ENCODE assay signal across 8 cellular contexts in the genomic region with DNA sequence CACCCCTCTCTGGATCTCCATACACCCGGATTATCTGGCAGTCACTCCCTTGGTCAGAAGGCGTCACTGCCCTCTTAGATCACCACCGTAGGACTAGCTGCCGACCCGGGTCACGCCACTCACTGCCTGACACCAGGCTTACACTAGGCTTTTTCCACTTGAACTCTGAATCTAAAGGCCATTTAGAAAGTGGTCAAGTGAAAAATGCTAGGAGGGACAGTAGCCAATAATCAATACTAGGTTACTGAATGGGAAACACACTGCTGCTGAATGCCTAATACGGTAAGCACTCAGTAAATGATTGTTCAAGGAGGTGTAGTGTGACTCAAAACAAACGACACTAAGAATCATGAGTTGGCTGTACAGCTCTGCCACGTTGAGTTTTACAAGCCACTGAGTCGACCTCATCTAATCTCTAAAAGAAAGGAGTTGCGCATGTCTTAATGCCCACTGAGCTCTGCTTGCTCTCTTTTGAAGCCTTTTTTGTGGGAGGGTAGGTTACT. TPM values are rescaled to one million over a fixed set of nuclear protein-coding genes. Genes with fewer than 3 reads are reported as not detected.
A peak's percentile ranks its signal among the peaks of the same experiment; 100 is the strongest.
DNase-seq lines count a peak whose midpoint lies in the region; ATAC-seq, FAIRE-seq and TF ChIP-seq lines count a peak whose summit lies in the region.

No MANE protein-coding gene starts in this region.

- H3K36me3 ChIP-seq in CD4-positive, CD25-positive, alpha-beta regulatory T cell (ENCODE audit: control insufficient read depth, insufficient read depth, low read length), result no peaks in the 10 kb centered on the region
- peaks cover 6% of the 10 kb centered on the region for H3K36me3 ChIP-seq in PC-9 (ENCODE audit: low read depth)
- H3K36me3 ChIP-seq in mesendoderm (ENCODE audit: control insufficient read depth, insufficient read depth, low read length), result no peaks in the 10 kb centered on the region

- no peaks in the 10 kb centered on the region for H3K9me3 ChIP-seq in CD4-positive, CD25-positive, alpha-beta regulatory T cell (ENCODE audit: control insufficient read depth in 2 of 2, low read length in 2 of 2)
- H3K9me3 ChIP-seq in PC-9 (ENCODE audit: insufficient read depth, low read depth), result no peaks in the 10 kb centered on the region

- peaks cover 27 to 49% (median 36%) of the 10 kb centered on the region in 4 donors for H3K4me1 Mint-ChIP-seq in CD4-positive, CD25-positive, alpha-beta regulatory T cell
- H3K4me1 Mint-ChIP-seq in dendritic cell treated with granulocyte-macrophage colony-stimulating factor and Interleukin-4, amounts not matched to agents 40 ng/mL and 50 ng/mL, for 4 days (ENCODE audit: low read depth), result peaks cover 38% of the 10 kb centered on the region

- ATAC-seq in CD4-positive, CD25-positive, alpha-beta regulatory T cell (ENCODE audit: low read depth in 2 of 2), result no peak
- peak; percentile 36 for ATAC-seq in GM18858 (IDR thresholded peaks at IDR 0.05; ENCODE audit: unreplicated experiment)
- peak; percentile 41 for ATAC-seq in HG03060 (IDR thresholded peaks at IDR 0.05; ENCODE audit: low read depth, unreplicated experiment)

- peak overlapping the region; percentile 48 for H3K9ac ChIP-seq in mesendoderm (ENCODE audit: low read length)

- no peak overlapping the region for H2BK15ac ChIP-seq in mesendoderm (replicated peaks; ENCODE audit: low read depth)

- peaks cover 4% of the 10 kb centered on the region for H3K79me1 ChIP-seq in mesendoderm (ENCODE audit: low read length)

- peak overlapping the region; percentile 98 to 99 (median 99) for H3K27ac Mint-ChIP-seq in CD4-positive, CD25-positive, alpha-beta regulatory T cell
- H3K27ac Mint-ChIP-seq in dendritic cell treated with granulocyte-macrophage colony-stimulating factor and Interleukin-4, amounts not matched to agents 40 ng/mL and 50 ng/mL, for 4 days, result peak overlapping the region; percentile 96

- H4K20me1 ChIP-seq in PC-9 (ENCODE audit: insufficient read depth), result peaks cover 6% of the 10 kb centered on the region

- H3K36me3 Mint-ChIP-seq in CD4-positive, CD25-positive, alpha-beta regulatory T cell, result peaks cover 7% of the 10 kb centered on the region
- H3K36me3 Mint-ChIP-seq in dendritic cell treated with granulocyte-macrophage colony-stimulating factor and Interleukin-4, amounts not matched to agents 40 ng/mL and 50 ng/mL, for 4 days (ENCODE audit: low read depth), result peaks cover 23% of the 10 kb centered on the region

- peak overlapping the region; percentile 79 for H3K4me2 ChIP-seq in PC-9
- peak overlapping the region; percentile 26 for H3K4me2 ChIP-seq in mesendoderm (ENCODE audit: low read length)

- POLR2A ChIA-PET in PC-9 (lab: Charles Lee; ENCODE audit: unreplicated experiment), result interaction anchor here (0.6 kb wide), 1 partner anchor 66 kb away, joined by 3 read pairs; no protein-coding TSS in a partner anchor

- no peaks in the 10 kb centered on the region for H3K27me3 ChIP-seq in CD4-positive, CD25-positive, alpha-beta regulatory T cell (ENCODE audit: control insufficient read depth, insufficient read depth, low read length)
- no peaks in the 10 kb centered on the region for H3K27me3 ChIP-seq in PC-9 (ENCODE audit: insufficient read depth, low read depth)
- H3K27me3 ChIP-seq in mesendoderm (ENCODE audit: insufficient read depth, low read length, poor library complexity), result no peaks in the 10 kb centered on the region

- H3K79me2 ChIP-seq in PC-9 (ENCODE audit: low read depth) (peaks cover 41% of the 10 kb centered on the region), mesendoderm (ENCODE audit: control insufficient read depth, insufficient read depth, low read length) (peaks cover 22% of the 10 kb centered on the region)

- FAIRE-seq in urothelium cell line (lab: Jason Lieb, UNC), result no peak

- peaks cover 15% of the 10 kb centered on the region for H3F3A ChIP-seq in PC-9 (ENCODE audit: insufficient read depth, low read depth)

- H3K27me3 Mint-ChIP-seq in CD4-positive, CD25-positive, alpha-beta regulatory T cell, result no peaks in the 10 kb centered on the region
- no peaks in the 10 kb centered on the region for H3K27me3 Mint-ChIP-seq in dendritic cell treated with granulocyte-macrophage colony-stimulating factor and Interleukin-4, amounts not matched to agents 40 ng/mL and 50 ng/mL, for 4 days

- intact Hi-C loops in PC-9 (cut with micrococcal nuclease; ENCODE audit: unreplicated experiment), result loop anchor here (2.0 to 10.0 kb wide), 3 partner anchors 817 to 1264 kb away; partner anchors contain the start of genes PGM3, PRSS35, RWDD2A and UBE3D
- intact Hi-C loops in dendritic cell treated with granulocyte-macrophage colony-stimulating factor and Interleukin-4, amounts not matched to agents 40 ng/mL and 50 ng/mL, for 4 days (cut with micrococcal nuclease), result loop anchor here (5.0 to 10.0 kb wide), 3 partner anchors 944 to 1617 kb away; partner anchors contain the start of genes ME1, PGM3 and RWDD2A

- H3K4me3 ChIP-seq in CD4-positive, CD25-positive, alpha-beta regulatory T cell (ENCODE audit: low read depth, low read length), result peak overlapping the region; percentile 94
- peak overlapping the region; percentile 90; the same call in 1 of the 2 replicates for H3K4me3 ChIP-seq in PC-9
- H3K4me3 ChIP-seq in mesendoderm (ENCODE audit: low read length), result peak overlapping the region; percentile 0

- no CpG with 5 or more reads among the region's 11 CpGs for WGBS in mesendoderm (ENCODE audit: extremely low coverage, insufficient coverage, low lambda C conversion rate)

- peaks cover 0 to 2% (median 0%) of the 10 kb centered on the region in 7 donors for H3K9me3 Mint-ChIP-seq in CD4-positive, CD25-positive, alpha-beta regulatory T cell
- H3K9me3 Mint-ChIP-seq in dendritic cell treated with granulocyte-macrophage colony-stimulating factor and Interleukin-4, amounts not matched to agents 40 ng/mL and 50 ng/mL, for 4 days, result no peaks in the 10 kb centered on the region

- BruUV-seq in PC-9 (replicated peaks; lab: Mats Ljungman, UMichigan), result TSS peak; percentile 91

- H3K18ac ChIP-seq in mesendoderm (ENCODE audit: low read length), result peak overlapping the region; percentile 11

- no peak for TF ChIP-seq CTCF in PC-9 (conservative IDR thresholded peaks at IDR 0.05)

- peaks cover 38% of the 10 kb centered on the region for H3K4me1 ChIP-seq in CD4-positive, CD25-positive, alpha-beta regulatory T cell (ENCODE audit: control insufficient read depth, insufficient read depth, low read length, poor library complexity, severe bottlenecking)
- H3K4me1 ChIP-seq in PC-9 (replicated peaks; ENCODE audit: insufficient read depth) (peaks cover 19% of the 10 kb centered on the region), mesendoderm (ENCODE audit: control insufficient read depth, low read depth, low read length) (peaks cover 5% of the 10 kb centered on the region)

- peak overlapping the region; percentile 97 to 99 (median 98) for H3K4me3 Mint-ChIP-seq in CD4-positive, CD25-positive, alpha-beta regulatory T cell
- H3K4me3 Mint-ChIP-seq in dendritic cell treated with granulocyte-macrophage colony-stimulating factor and Interleukin-4, amounts not matched to agents 40 ng/mL and 50 ng/mL, for 4 days, result peak overlapping the region; percentile 87

- peak overlapping the region; percentile 78 for H3K27ac ChIP-seq in CD4-positive, CD25-positive, alpha-beta regulatory T cell (ENCODE audit: insufficient read depth, low read length, poor library complexity, severe bottlenecking)
- peak overlapping the region; percentile 89 for H3K27ac ChIP-seq in PC-9
- H3K27ac ChIP-seq in mesendoderm (ENCODE audit: low read depth, low read length), result peak overlapping the region; percentile 26

- H2AFZ ChIP-seq in PC-9, result peak overlapping the region; percentile 88

- peak overlapping the region; percentile 69 for H3K56ac ChIP-seq in mesendoderm (ENCODE audit: low read length)

- H4K8ac ChIP-seq in mesendoderm (ENCODE audit: low read depth, low read length), result no peak overlapping the region

- H3K23ac ChIP-seq in mesendoderm (ENCODE audit: low read length), result peak overlapping the region; percentile 56

- H3K9me2 ChIP-seq in PC-9 (ENCODE audit: insufficient read depth), result no peaks in the 10 kb centered on the region

- CTCF ChIA-PET in PC-9 (lab: Charles Lee), result interaction anchor here (0.9 kb wide), 1 partner anchor 817 kb away, joined by 5 read pairs; the partner anchor contains the start of gene UBE3D

- H3K4ac ChIP-seq in mesendoderm (ENCODE audit: low read depth, low read length), result no peak overlapping the region

- DNase-seq in CD4-positive, CD25-positive, alpha-beta regulatory T cell, result no peak
- DNase-seq in PC-9 (peak in 1 of 2 experiments; percentile 85), mesendoderm (peak; percentile 75), urothelium cell line (ENCODE audit: low spot score) (peak; percentile 45), Kasumi-1 (lab: John Stamatoyannopoulos, UW) (no peak)

- peak overlapping the region; percentile 5 for H4K5ac ChIP-seq in mesendoderm (ENCODE audit: low read length)

- peak overlapping the region; percentile 0 for H2BK5ac ChIP-seq in mesendoderm (ENCODE audit: low read length)

- H2BK120ac ChIP-seq in mesendoderm (ENCODE audit: low read depth, low read length), result no peak overlapping the region

- peak overlapping the region; percentile 50 for H2AK5ac ChIP-seq in mesendoderm (ENCODE audit: low read length)

RNA-seq across cellular contexts. Expression of gene IBTK, which starts 0.7 kb away (rescaled TPM):
- 29.2 TPM for total RNA-seq in CD4-positive, CD25-positive, alpha-beta regulatory T cell
- polyA plus RNA-seq in CD4-positive, CD25-positive, alpha-beta regulatory T cell, result 10 to 100 TPM; 22.2 to 26.9 (median 22.6) TPM
- 23.1 and 25.9 TPM in 2 replicates for total RNA-seq in PC-9 (2021)
- 13.9 TPM for polyA plus RNA-seq in mesendoderm (2013, experiment 1 of 2)
- 14.1 TPM for polyA plus RNA-seq in mesendoderm (2013, experiment 2 of 2)

Comparison
In these comparisons a context has a peak if more than half of its experiments do, and no peak if none do; other contexts are left out.
1. ATAC-seq: peak in GM18858 (single experiment) and HG03060 (single experiment); none in CD4-positive, CD25-positive, alpha-beta regulatory T cell (0 of 2).
2. DNase-seq: peak in mesendoderm (single experiment) and urothelium cell line (single experiment); none in CD4-positive, CD25-positive, alpha-beta regulatory T cell (0 of 3) and Kasumi-1 (0 of 2).
3. H3K27ac ChIP-seq: peak in every context shown above with its lines; median percentile 89 in PC-9; 78 in CD4-positive, CD25-positive, alpha-beta regulatory T cell; 26 in mesendoderm.
4. H3K4me3 ChIP-seq: peak in every context shown above with its lines; median percentile 94 in CD4-positive, CD25-positive, alpha-beta regulatory T cell; 90 in PC-9; 0 in mesendoderm.